ENCODE assay signal across 8 cellular contexts in the genomic region with DNA sequence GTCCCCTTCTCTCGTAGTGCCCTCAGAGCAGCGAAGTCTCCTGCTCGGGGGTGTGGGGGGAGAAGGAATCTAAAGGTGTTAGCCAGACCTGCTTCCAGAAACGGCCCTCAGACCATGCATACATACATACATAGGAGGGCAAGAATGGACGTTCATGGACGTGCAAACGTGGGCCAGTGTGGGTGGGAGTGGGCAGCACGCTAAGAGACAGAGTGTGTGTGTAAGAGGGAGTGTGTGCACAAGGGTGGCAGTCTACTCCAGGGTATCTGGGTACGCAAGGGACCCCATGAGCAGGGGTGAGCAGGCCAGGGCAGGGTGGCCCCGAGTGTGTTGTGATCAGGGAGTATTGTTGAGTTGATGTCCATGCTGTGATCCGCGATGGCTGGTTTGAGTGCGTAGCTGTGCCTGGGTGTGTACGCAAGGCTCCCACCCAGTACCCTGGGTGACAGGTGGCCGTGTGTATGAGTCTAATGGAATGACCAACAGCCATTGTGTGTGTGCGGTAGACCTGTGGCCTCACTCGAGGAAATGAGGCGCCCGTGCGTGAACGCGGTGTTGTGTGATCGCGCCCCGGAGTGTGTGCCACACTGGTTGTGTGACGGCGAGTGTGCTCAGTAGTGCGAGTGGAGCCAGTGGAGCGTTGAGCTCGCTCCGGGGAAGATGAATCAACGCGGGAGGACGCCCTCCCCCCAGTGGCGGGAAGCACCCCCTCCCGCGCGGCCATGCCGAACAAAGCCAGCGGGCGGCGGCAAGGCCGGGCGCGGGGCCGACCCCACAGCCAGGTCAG. TPM values are rescaled to one million over a fixed set of nuclear protein-coding genes. Genes with fewer than 3 reads are reported as not detected.
DNase-seq lines count a peak whose midpoint lies in the region; ATAC-seq and TF ChIP-seq lines count a peak whose summit lies in the region.

No MANE protein-coding gene starts in this region.

- H3K9me3 ChIP-seq in cardiac muscle cell (ENCODE audit: low read depth) (no peaks in the 10 kb centered on the region), hepatocyte (ENCODE audit: low read depth) (no peaks in the 10 kb centered on the region)

- peaks cover 7% of the 10 kb centered on the region for H3K4me1 ChIP-seq in cardiac muscle cell (ENCODE audit: low read depth)
- no peaks in the 10 kb centered on the region for H3K4me1 ChIP-seq in hepatocyte (ENCODE audit: insufficient read depth)

- DNase-seq in cardiac muscle cell (ENCODE audit: low read depth in 1 of 2, low spot score in 1 of 2) = no peak
- no peak for DNase-seq in left ventricle myocardium superior
- DNase-seq in activated CD8-positive, alpha-beta T cell treated with anti-CD3 and anti-CD28 coated beads, Interleukin-2, amount 10 ng/mL, durations not matched to agents 7 days and 5 days = no peak
- DNase-seq in hepatocyte (ENCODE audit: low spot score) = no peak
- peak; percentile 23 for DNase-seq in stimulated activated naive B cell treated with anti-CD40 and anti-IgM and Interleukin-4, amounts not matched to agents 10 μg/mL and 1 μg/mL and 100 μg/mL, for 72 hours
- DNase-seq in ureter (ENCODE audit: low spot score) = no peak

- H3K36me3 ChIP-seq in cardiac muscle cell (no peaks in the 10 kb centered on the region), hepatocyte (replicated peaks; ENCODE audit: insufficient read depth, low read depth) (no peaks in the 10 kb centered on the region)

- intact Hi-C loops in left ventricle myocardium superior (cut with micrococcal nuclease) = no loop called here

- peaks cover 36% of the 10 kb centered on the region for H3K27me3 Mint-ChIP-seq in activated CD8-positive, alpha-beta T cell treated with anti-CD3 and anti-CD28 coated beads, Interleukin-2, amount 10 ng/mL, durations not matched to agents 7 days and 5 days (ENCODE audit: low read depth)
- H3K27me3 Mint-ChIP-seq in stimulated activated naive B cell treated with anti-CD40 and anti-IgM and Interleukin-4, amounts not matched to agents 10 μg/mL and 1 μg/mL and 100 μg/mL, for 72 hours = peaks cover 24 to 31% of the 10 kb centered on the region in 2 donors

- no peaks in the 10 kb centered on the region for H3K79me2 ChIP-seq in hepatocyte

- POLR2A ChIA-PET in activated CD8-positive, alpha-beta T cell treated with anti-CD3 and anti-CD28 coated beads, Interleukin-2, amount 10 ng/mL, durations not matched to agents 7 days and 5 days (lab: Charles Lee) = interaction anchor here (1.1 kb wide), 1 partner anchor 161 kb away, joined by 3 read pairs; a partner anchor contains a TSS

- peaks cover 16% of the 10 kb centered on the region for H3K27me3 ChIP-seq in cardiac muscle cell
- H3K27me3 ChIP-seq in hepatocyte = no peaks in the 10 kb centered on the region

- no peak overlapping the region for H3K27ac ChIP-seq in cardiac muscle cell
- no peak overlapping the region for H3K27ac ChIP-seq in hepatocyte

- H3K9me3 Mint-ChIP-seq in activated CD8-positive, alpha-beta T cell treated with anti-CD3 and anti-CD28 coated beads, Interleukin-2, amount 10 ng/mL, durations not matched to agents 7 days and 5 days (ENCODE audit: insufficient read depth) = no peaks in the 10 kb centered on the region
- H3K9me3 Mint-ChIP-seq in stimulated activated naive B cell treated with anti-CD40 and anti-IgM and Interleukin-4, amounts not matched to agents 10 μg/mL and 1 μg/mL and 100 μg/mL, for 72 hours = no peaks in the 10 kb centered on the region

- peak overlapping the region; percentile 85 for H3K4me3 Mint-ChIP-seq in activated CD8-positive, alpha-beta T cell treated with anti-CD3 and anti-CD28 coated beads, Interleukin-2, amount 10 ng/mL, durations not matched to agents 7 days and 5 days
- H3K4me3 Mint-ChIP-seq in stimulated activated naive B cell treated with anti-CD40 and anti-IgM and Interleukin-4, amounts not matched to agents 10 μg/mL and 1 μg/mL and 100 μg/mL, for 72 hours = peak overlapping the region; percentile 92 to 96

- TF ChIP-seq CTCF in cardiac muscle cell (IDR thresholded peaks at IDR 0.05; ENCODE audit: low read depth, low read length) (no peak), hepatocyte (IDR thresholded peaks at IDR 0.05; ENCODE audit: poor library complexity) (no peak)

- WGBS in hepatocyte (ENCODE audit: low lambda C conversion rate, missing lambda C conversion rate) = 47% methylated on average over 37 of the region's 46 CpGs

- CTCF ChIA-PET in activated CD8-positive, alpha-beta T cell treated with anti-CD3 and anti-CD28 coated beads, Interleukin-2, amount 10 ng/mL, durations not matched to agents 7 days and 5 days (lab: Charles Lee) = no interaction called here

- peak overlapping the region; percentile 98 for H3K4me2 ChIP-seq in hepatocyte

- H4K20me1 ChIP-seq in hepatocyte (ENCODE audit: insufficient read depth, poor library complexity, severe bottlenecking) = no peaks in the 10 kb centered on the region

- peak overlapping the region; percentile 73 for H3K27ac Mint-ChIP-seq in activated CD8-positive, alpha-beta T cell treated with anti-CD3 and anti-CD28 coated beads, Interleukin-2, amount 10 ng/mL, durations not matched to agents 7 days and 5 days
- H3K27ac Mint-ChIP-seq in stimulated activated naive B cell treated with anti-CD40 and anti-IgM and Interleukin-4, amounts not matched to agents 10 μg/mL and 1 μg/mL and 100 μg/mL, for 72 hours = peak overlapping the region; percentile 88

- H3K9me2 ChIP-seq in hepatocyte (replicated peaks; ENCODE audit: insufficient read depth) = no peaks in the 10 kb centered on the region

- ATAC-seq in left ventricle myocardium superior = no peak
- peak; percentile 34 for ATAC-seq in HG03354 (IDR thresholded peaks at IDR 0.05; ENCODE audit: poor library complexity, severe bottlenecking, unreplicated experiment)
- ATAC-seq in activated CD8-positive, alpha-beta T cell treated with anti-CD3 and anti-CD28 coated beads, Interleukin-2, amount 10 ng/mL, durations not matched to agents 7 days and 5 days = no peak
- ATAC-seq in stimulated activated naive B cell treated with anti-CD40 and anti-IgM and Interleukin-4, amounts not matched to agents 10 μg/mL and 1 μg/mL and 100 μg/mL, for 72 hours (replicated peaks) = peak; percentile 49 to 57
- ATAC-seq in HG02798 (IDR thresholded peaks at IDR 0.05; ENCODE audit: poor library complexity, unreplicated experiment) = no peak

- no peaks in the 10 kb centered on the region for H3K36me3 Mint-ChIP-seq in activated CD8-positive, alpha-beta T cell treated with anti-CD3 and anti-CD28 coated beads, Interleukin-2, amount 10 ng/mL, durations not matched to agents 7 days and 5 days (ENCODE audit: low read depth)
- H3K36me3 Mint-ChIP-seq in stimulated activated naive B cell treated with anti-CD40 and anti-IgM and Interleukin-4, amounts not matched to agents 10 μg/mL and 1 μg/mL and 100 μg/mL, for 72 hours = peaks cover 2 to 6% of the 10 kb centered on the region in 2 donors

- H2AFZ ChIP-seq in hepatocyte = no peak overlapping the region

- peaks cover 11% of the 10 kb centered on the region for H3K4me1 Mint-ChIP-seq in activated CD8-positive, alpha-beta T cell treated with anti-CD3 and anti-CD28 coated beads, Interleukin-2, amount 10 ng/mL, durations not matched to agents 7 days and 5 days (ENCODE audit: low read depth)
- H3K4me1 Mint-ChIP-seq in stimulated activated naive B cell treated with anti-CD40 and anti-IgM and Interleukin-4, amounts not matched to agents 10 μg/mL and 1 μg/mL and 100 μg/mL, for 72 hours = peaks cover 9 to 13% of the 10 kb centered on the region in 2 donors

- H3K4me3 ChIP-seq in cardiac muscle cell = peak overlapping the region; percentile 45
- peak overlapping the region; percentile 42 for H3K4me3 ChIP-seq in hepatocyte

RNA-seq across cellular contexts. Expression of a gene that starts 0.8 kb away (rescaled TPM):
- total RNA-seq in cardiac muscle cell = 0.27 and 0.63 TPM in 2 replicates
- 0.79 TPM in 2 replicates for polyA plus RNA-seq in cardiac muscle cell
- 0.50 TPM for total RNA-seq in left ventricle myocardium superior
- total RNA-seq in activated CD8-positive, alpha-beta T cell treated with anti-CD3 and anti-CD28 coated beads, Interleukin-2, amount 10 ng/mL, durations not matched to agents 7 days and 5 days = 1 to 10 TPM; 1.9 to 2.5 TPM
- 1.4 and 1.6 TPM in 2 replicates for total RNA-seq in hepatocyte
- 2.2 and 3.9 TPM in 2 replicates for polyA plus RNA-seq in hepatocyte
- 0.13 TPM for total RNA-seq in ureter

RNA-seq across cellular contexts. Expression of a gene that starts 21.2 kb away (rescaled TPM):
- total RNA-seq in cardiac muscle cell = 1.6 and 2.4 TPM in 2 replicates
- 0.79 and 3.0 TPM in 2 replicates for polyA plus RNA-seq in cardiac muscle cell
- not detected for total RNA-seq in left ventricle myocardium superior
- not detected for total RNA-seq in activated CD8-positive, alpha-beta T cell treated with anti-CD3 and anti-CD28 coated beads, Interleukin-2, amount 10 ng/mL, durations not matched to agents 7 days and 5 days
- not detected in 2 replicates for total RNA-seq in hepatocyte
- polyA plus RNA-seq in hepatocyte = 0.57 TPM in 1 of 2 replicates, not detected in the other
- not detected for total RNA-seq in ureter

RNA-seq across cellular contexts. Expression of a gene that starts 21.3 kb away (rescaled TPM):
- total RNA-seq in cardiac muscle cell (not detected in 2 replicates), left ventricle myocardium superior (not detected), hepatocyte (not detected in 2 replicates), ureter (not detected)
- polyA plus RNA-seq in cardiac muscle cell (not detected in 2 replicates), hepatocyte (not detected in 2 replicates)
- not detected for total RNA-seq in activated CD8-positive, alpha-beta T cell treated with anti-CD3 and anti-CD28 coated beads, Interleukin-2, amount 10 ng/mL, durations not matched to agents 7 days and 5 days

RNA-seq across cellular contexts. Expression of a gene that starts 38.2 kb away (rescaled TPM):
- total RNA-seq in cardiac muscle cell = 30.2 and 42.6 TPM in 2 replicates
- 32.0 and 32.3 TPM in 2 replicates for polyA plus RNA-seq in cardiac muscle cell
- total RNA-seq in left ventricle myocardium superior = 31.7 TPM
- 10 to 100 TPM; 41.6 to 47.4 TPM for total RNA-seq in activated CD8-positive, alpha-beta T cell treated with anti-CD3 and anti-CD28 coated beads, Interleukin-2, amount 10 ng/mL, durations not matched to agents 7 days and 5 days
- 33.2 and 33.4 TPM in 2 replicates for total RNA-seq in hepatocyte
- 27.9 TPM in 2 replicates for polyA plus RNA-seq in hepatocyte
- 33.8 TPM for total RNA-seq in ureter

RNA-seq across cellular contexts. Expression of a gene that starts 60.0 kb away (rescaled TPM):
- total RNA-seq in cardiac muscle cell (0.07 and 0.60 TPM in 2 replicates), left ventricle myocardium superior (0.20 TPM), hepatocyte (24.8 and 29.8 TPM in 2 replicates), ureter (not detected)
- polyA plus RNA-seq in cardiac muscle cell (0.59 and 1.4 TPM in 2 replicates), hepatocyte (16.3 and 28.3 TPM in 2 replicates)
- total RNA-seq in activated CD8-positive, alpha-beta T cell treated with anti-CD3 and anti-CD28 coated beads, Interleukin-2, amount 10 ng/mL, durations not matched to agents 7 days and 5 days = 1 to 10 TPM; 2.1 to 2.2 TPM

Comparison
In these comparisons a context has a peak if more than half of its experiments do, and no peak if none do; other contexts are left out.
1. ATAC-seq: peak in HG03354 (single experiment) and stimulated activated naive B cell treated with anti-CD40 and anti-IgM and Interleukin-4, amounts not matched to agents 10 μg/mL and 1 μg/mL and 100 μg/mL, for 72 hours (2 of 2); none in left ventricle myocardium superior (single experiment), activated CD8-positive, alpha-beta T cell treated with anti-CD3 and anti-CD28 coated beads, Interleukin-2, amount 10 ng/mL, durations not matched to agents 7 days and 5 days (single experiment) and HG02798 (single experiment).